In genomic region chr20:41174373-41174772, GRCh38 we compare ENCODE assay signal across 13 cellular contexts. TPM values are rescaled to one million over a fixed set of nuclear protein-coding genes. Genes with fewer than 3 reads are reported as not detected.
DNase-seq lines count a peak whose midpoint lies in the region; ATAC-seq and TF ChIP-seq lines count a peak whose summit lies in the region.
"Had no signal": no experiment of that assay in that cellular context is flagged by ENCODE, and none has a peak within 500 bp of the region (broad histone marks: within the 10 kb centered on the region; RNA-seq: fewer than 3 reads in every experiment).

No MANE protein-coding gene starts in this region.

- peaks cover 7% of the 10 kb centered on the region for H3K4me1 Mint-ChIP-seq in stimulated activated naive CD8-positive, alpha-beta T cell treated with anti-CD3 and anti-CD28 coated beads, Interleukin-15, Interleukin-2, amounts not matched to agents 100 ng/mL and 50 ng/mL, for 24 hours (ENCODE audit: low read depth)
- H3K4me1 Mint-ChIP-seq in chondrocyte (ENCODE audit: low read depth) = peaks cover 68% of the 10 kb centered on the region
- H3K4me1 Mint-ChIP-seq in osteocyte (ENCODE audit: unreplicated experiment) = peaks cover 63% of the 10 kb centered on the region
- H3K4me1 Mint-ChIP-seq: CD14-positive monocyte had no signal

- peak overlapping the region; percentile 9 for H3K27ac Mint-ChIP-seq in stimulated activated naive CD8-positive, alpha-beta T cell treated with anti-CD3 and anti-CD28 coated beads, Interleukin-15, Interleukin-2, amounts not matched to agents 100 ng/mL and 50 ng/mL, for 24 hours
- H3K27ac Mint-ChIP-seq in chondrocyte (ENCODE audit: unreplicated experiment) (peak overlapping the region; percentile 97), osteocyte (ENCODE audit: unreplicated experiment) (peak overlapping the region; percentile 76)
- H3K27ac Mint-ChIP-seq: CD14-positive monocyte had no signal

- no peak for TF ChIP-seq CTCF in chondrocyte (IDR thresholded peaks at IDR 0.05)
- no peak for TF ChIP-seq CTCF in osteocyte (IDR thresholded peaks at IDR 0.05)
- TF ChIP-seq CTCF in left lung (IDR thresholded peaks at IDR 0.05) = no peak

- no peaks in the 10 kb centered on the region for H3K27me3 Mint-ChIP-seq in stimulated activated naive CD8-positive, alpha-beta T cell treated with anti-CD3 and anti-CD28 coated beads, Interleukin-15, Interleukin-2, amounts not matched to agents 100 ng/mL and 50 ng/mL, for 24 hours
- H3K27me3 Mint-ChIP-seq in chondrocyte (ENCODE audit: low read depth) (no peaks in the 10 kb centered on the region), osteocyte (ENCODE audit: unreplicated experiment) (no peaks in the 10 kb centered on the region)

- intact Hi-C loops in left lung (cut with DNase I) = loop anchor here in 1 of 2 donors (10.0 kb wide), 1 partner anchor 50 kb away; no protein-coding TSS in a partner anchor

- H3K36me3 ChIP-seq in left lung = peaks cover 6 to 54% of the 10 kb centered on the region in 2 donors

- no peaks in the 10 kb centered on the region for H3K9me3 Mint-ChIP-seq in stimulated activated naive CD8-positive, alpha-beta T cell treated with anti-CD3 and anti-CD28 coated beads, Interleukin-15, Interleukin-2, amounts not matched to agents 100 ng/mL and 50 ng/mL, for 24 hours
- no peaks in the 10 kb centered on the region for H3K9me3 Mint-ChIP-seq in chondrocyte (ENCODE audit: low read depth)
- no peaks in the 10 kb centered on the region for H3K9me3 Mint-ChIP-seq in osteocyte (ENCODE audit: unreplicated experiment)

- no peak overlapping the region for H3K4me3 ChIP-seq in left lung

- H3K4me1 ChIP-seq in left lung = peaks cover 0 to 17% of the 10 kb centered on the region in 2 donors

- H3K27me3 ChIP-seq in left lung = no peaks in the 10 kb centered on the region

- H3K4me3 Mint-ChIP-seq in stimulated activated naive CD8-positive, alpha-beta T cell treated with anti-CD3 and anti-CD28 coated beads, Interleukin-15, Interleukin-2, amounts not matched to agents 100 ng/mL and 50 ng/mL, for 24 hours = no peak overlapping the region
- H3K4me3 Mint-ChIP-seq in chondrocyte (ENCODE audit: unreplicated experiment) (no peak overlapping the region), osteocyte (ENCODE audit: unreplicated experiment) (no peak overlapping the region)
- H3K4me3 Mint-ChIP-seq: CD14-positive monocyte had no signal

- no peak for DNase-seq in stimulated activated naive CD8-positive, alpha-beta T cell treated with anti-CD3 and anti-CD28 coated beads, Interleukin-15, Interleukin-2, amounts not matched to agents 100 U/mL and 50 U/mL, for 24 hours
- DNase-seq in chondrocyte (ENCODE audit: low spot score) (no peak), osteocyte (ENCODE audit: extremely low spot score, unreplicated experiment) (peak; percentile 76), dermis blood vessel endothelial cell (no peak), left lung (no peak), DMS 273 (lab: John Stamatoyannopoulos, UW; ENCODE audit: unreplicated experiment) (no peak), cerebellar cortex (ENCODE audit: low spot score) (no peak)
- DNase-seq: effector memory CD4-positive, alpha-beta T cell; NCI-H1092; NCI-H69; occipital lobe had no signal

- peak overlapping the region in 1 of 2 donors; percentile 21 for H3K27ac ChIP-seq in left lung

- no peaks in the 10 kb centered on the region for H3K9me3 ChIP-seq in left lung

- ATAC-seq in stimulated activated naive CD8-positive, alpha-beta T cell treated with anti-CD3 and anti-CD28 coated beads, Interleukin-15, Interleukin-2, amounts not matched to agents 100 U/mL and 50 U/mL, for 24 hours = no peak
- no peak for ATAC-seq in left lung

- peaks cover 74% of the 10 kb centered on the region for H3K36me3 Mint-ChIP-seq in stimulated activated naive CD8-positive, alpha-beta T cell treated with anti-CD3 and anti-CD28 coated beads, Interleukin-15, Interleukin-2, amounts not matched to agents 100 ng/mL and 50 ng/mL, for 24 hours (ENCODE audit: low read depth)
- H3K36me3 Mint-ChIP-seq in chondrocyte (ENCODE audit: low read depth) (peaks cover 33% of the 10 kb centered on the region), osteocyte (ENCODE audit: unreplicated experiment) (peaks cover 40% of the 10 kb centered on the region)

RNA-seq across cellular contexts. Expression of gene PLCG1, which starts 37.0 kb away (rescaled TPM):
- total RNA-seq in chondrocyte (139 to 152 TPM (median 140 TPM) in 3 replicates), osteocyte (173 and 179 TPM in 2 replicates), dermis blood vessel endothelial cell (188 TPM in 2 replicates), left lung (100 to 1,000 TPM in 1 of 2 donors, 10 to 100 TPM in 1; 64.9 to 121 TPM)

Comparison
In these comparisons a context has a peak if more than half of its experiments do, and no peak if none do; other contexts are left out.
1. H3K27ac Mint-ChIP-seq: peak in every context shown above with its lines; median percentile 97 in chondrocyte; 76 in osteocyte; 9 in stimulated activated naive CD8-positive, alpha-beta T cell treated with anti-CD3 and anti-CD28 coated beads, Interleukin-15, Interleukin-2, amounts not matched to agents 100 ng/mL and 50 ng/mL, for 24 hours.